In genomic region chr2:219293736-219294201, GRCh38 we compare ENCODE assay signal across 8 cellular contexts. TPM values are rescaled to one million over a fixed set of nuclear protein-coding genes. Genes with fewer than 3 reads are reported as not detected.
A peak's percentile ranks its signal among the peaks of the same experiment; 100 is the strongest.
DNase-seq lines count a peak whose midpoint lies in the region; TF ChIP-seq lines count a peak whose summit lies in the region.

No MANE protein-coding gene starts in this region.

- no peak overlapping the region for H3K27ac ChIP-seq in CD4-positive, alpha-beta memory T cell (ENCODE audit: low read depth, low read length)
- H3K27ac ChIP-seq in KMS-11 (no peak overlapping the region), coronary artery (no peak overlapping the region)

- peaks cover 12% of the 10 kb centered on the region for H3K4me1 ChIP-seq in CD4-positive, alpha-beta memory T cell (ENCODE audit: insufficient read depth, low read length)
- H3K4me1 ChIP-seq in KMS-11 (ENCODE audit: low read depth, poor library complexity, severe bottlenecking): peaks cover 7% of the 10 kb centered on the region

- peaks cover 0 to 2% of the 10 kb centered on the region in 2 donors for H3K27me3 Mint-ChIP-seq in CD4-positive, alpha-beta memory T cell
- no peaks in the 10 kb centered on the region for H3K27me3 Mint-ChIP-seq in osteocyte (ENCODE audit: unreplicated experiment)

- DNase-seq in CD4-positive, alpha-beta memory T cell: no peak
- peak; percentile 71 for DNase-seq in coronary artery (ENCODE audit: low spot score)
- no peak for DNase-seq in osteocyte (ENCODE audit: extremely low spot score, unreplicated experiment)
- DNase-seq in stimulated activated CD4-positive, alpha-beta T cell treated with anti-CD3 and anti-CD28 coated beads, Interleukin-4, amount 100 ng/mL, for 24 hours: no peak
- no peak for DNase-seq in activated gamma-delta T cell treated with Interleukin-2 at 50 U/mL for 16 hours
- DNase-seq in amniotic stem cell (lab: John Stamatoyannopoulos, UW): no peak
- DNase-seq in central memory CD4-positive, alpha-beta T cell: no peak

- H3K4me1 Mint-ChIP-seq in CD4-positive, alpha-beta memory T cell: peaks cover 6 to 19% (median 10%) of the 10 kb centered on the region in 4 donors
- H3K4me1 Mint-ChIP-seq in osteocyte (ENCODE audit: unreplicated experiment): peaks cover 22% of the 10 kb centered on the region

- peak overlapping the region in 5 of 8 donors; percentile 51 to 84 (median 71) for H3K4me3 Mint-ChIP-seq in CD4-positive, alpha-beta memory T cell
- peak overlapping the region; percentile 70 for H3K4me3 Mint-ChIP-seq in osteocyte (ENCODE audit: unreplicated experiment)

- CTCF ChIA-PET in CD4-positive, alpha-beta memory T cell (lab: Charles Lee; ENCODE audit: partially characterized antibody): interaction anchor here (0.6 to 6.6 kb wide), 16 partner anchors 8 to 236 kb away, joined by 3 to 208 read pairs (median 16); partner anchors contain the start of genes CNPPD1, DNAJB2, GLB1L and NHEJ1

- no peaks in the 10 kb centered on the region for H3K27me3 ChIP-seq in CD4-positive, alpha-beta memory T cell (ENCODE audit: insufficient read depth, low read length)
- H3K27me3 ChIP-seq in KMS-11 (ENCODE audit: insufficient read depth, low read depth): peaks cover 17% of the 10 kb centered on the region; the same call in 1 of the 2 replicates

- H3K36me3 ChIP-seq in CD4-positive, alpha-beta memory T cell (ENCODE audit: insufficient read depth, low read length): no peaks in the 10 kb centered on the region
- no peaks in the 10 kb centered on the region for H3K36me3 ChIP-seq in KMS-11 (ENCODE audit: insufficient read depth)

- peaks cover 0 to 3% (median 0%) of the 10 kb centered on the region in 8 donors for H3K9me3 Mint-ChIP-seq in CD4-positive, alpha-beta memory T cell
- H3K9me3 Mint-ChIP-seq in osteocyte (ENCODE audit: unreplicated experiment): no peaks in the 10 kb centered on the region

- TF ChIP-seq CTCF in KMS-11 (conservative IDR thresholded peaks at IDR 0.05; ENCODE audit: low read depth, low read length) (no peak), coronary artery (IDR thresholded peaks at IDR 0.05) (no peak), osteocyte (IDR thresholded peaks at IDR 0.05) (no peak)

- H3K9me3 ChIP-seq in CD4-positive, alpha-beta memory T cell (ENCODE audit: control insufficient read depth in 1 of 2, low read length in 2 of 2): no peaks in the 10 kb centered on the region

- H2AFZ ChIP-seq in KMS-11 (ENCODE audit: low read depth): 0 out of 2 replicates have a peak overlapping the region, but pooled peaks have one; percentile 83

- H3K4me2 ChIP-seq in KMS-11: no peak overlapping the region

- intact Hi-C loops in CD4-positive, alpha-beta memory T cell (cut with micrococcal nuclease): loop anchor here (1.0 to 2.0 kb wide), 3 partner anchors 82 to 133 kb away; partner anchors contain the start of genes CNPPD1 and NHEJ1

- no peak overlapping the region for H3K4me3 ChIP-seq in CD4-positive, alpha-beta memory T cell (ENCODE audit: low read length in 2 of 2)
- H3K4me3 ChIP-seq in KMS-11 (IDR thresholded peaks at IDR 0.05; ENCODE audit: insufficient read depth, low read depth, low read length) (no peak overlapping the region), coronary artery (no peak overlapping the region)

- H4K20me1 ChIP-seq in KMS-11 (ENCODE audit: insufficient read depth): no peaks in the 10 kb centered on the region

- H3K36me3 Mint-ChIP-seq in CD4-positive, alpha-beta memory T cell: no peaks in the 10 kb centered on the region
- H3K36me3 Mint-ChIP-seq in osteocyte (ENCODE audit: unreplicated experiment): no peaks in the 10 kb centered on the region

- H3K79me2 ChIP-seq in KMS-11 (ENCODE audit: insufficient read depth, low read depth): no peaks in the 10 kb centered on the region

- POLR2A ChIA-PET in CD4-positive, alpha-beta memory T cell (lab: Charles Lee; ENCODE audit: partially characterized antibody): interaction anchor here (0.6 to 8.6 kb wide), 6 partner anchors 10 to 87 kb away, joined by 3 to 119 read pairs (median 34); partner anchors contain the start of genes ANKZF1, ATG9A, DNAJB2 and TUBA4A

- peak overlapping the region in 4 of 7 donors; percentile 62 to 94 (median 76) for H3K27ac Mint-ChIP-seq in CD4-positive, alpha-beta memory T cell
- H3K27ac Mint-ChIP-seq in osteocyte (ENCODE audit: unreplicated experiment): no peak overlapping the region

- no peak overlapping the region for H3K9ac ChIP-seq in KMS-11

RNA-seq across cellular contexts. Expression of gene DNAJB2, which starts 14.6 kb away (rescaled TPM):
- 100 to 1,000 TPM; 110 to 117 TPM for total RNA-seq in CD4-positive, alpha-beta memory T cell
- polyA plus RNA-seq in CD4-positive, alpha-beta memory T cell: 1 to 10 TPM; 4.1 to 6.8 TPM
- total RNA-seq in osteocyte: 38.6 and 43.3 TPM in 2 replicates

RNA-seq across cellular contexts. Expression of gene PTPRN, which starts 15.4 kb away (rescaled TPM):
- total RNA-seq in CD4-positive, alpha-beta memory T cell: not detected
- polyA plus RNA-seq in CD4-positive, alpha-beta memory T cell: under 1 TPM in 1 of 2 donors, not detected in 1; 0.31 TPM
- total RNA-seq in osteocyte: 0.24 TPM in 1 of 2 replicates, not detected in the other

RNA-seq across cellular contexts. Expression of gene RESP18, which starts 38.8 kb away (rescaled TPM):
- total RNA-seq in CD4-positive, alpha-beta memory T cell: not detected
- not detected for polyA plus RNA-seq in CD4-positive, alpha-beta memory T cell
- not detected in 2 replicates for total RNA-seq in osteocyte

RNA-seq across cellular contexts. Expression of gene TUBA4A, which starts 40.1 kb away (rescaled TPM):
- total RNA-seq in CD4-positive, alpha-beta memory T cell: 100 to 1,000 TPM; 242 to 259 TPM
- 100 to 1,000 TPM; 157 to 268 TPM for polyA plus RNA-seq in CD4-positive, alpha-beta memory T cell
- 6.9 and 7.9 TPM in 2 replicates for total RNA-seq in osteocyte

RNA-seq across cellular contexts. Expression of gene TUBA4B, which starts 40.7 kb away (rescaled TPM):
- total RNA-seq in CD4-positive, alpha-beta memory T cell: not detected
- polyA plus RNA-seq in CD4-positive, alpha-beta memory T cell: not detected
- not detected in 2 replicates for total RNA-seq in osteocyte
